In the genomic region with DNA sequence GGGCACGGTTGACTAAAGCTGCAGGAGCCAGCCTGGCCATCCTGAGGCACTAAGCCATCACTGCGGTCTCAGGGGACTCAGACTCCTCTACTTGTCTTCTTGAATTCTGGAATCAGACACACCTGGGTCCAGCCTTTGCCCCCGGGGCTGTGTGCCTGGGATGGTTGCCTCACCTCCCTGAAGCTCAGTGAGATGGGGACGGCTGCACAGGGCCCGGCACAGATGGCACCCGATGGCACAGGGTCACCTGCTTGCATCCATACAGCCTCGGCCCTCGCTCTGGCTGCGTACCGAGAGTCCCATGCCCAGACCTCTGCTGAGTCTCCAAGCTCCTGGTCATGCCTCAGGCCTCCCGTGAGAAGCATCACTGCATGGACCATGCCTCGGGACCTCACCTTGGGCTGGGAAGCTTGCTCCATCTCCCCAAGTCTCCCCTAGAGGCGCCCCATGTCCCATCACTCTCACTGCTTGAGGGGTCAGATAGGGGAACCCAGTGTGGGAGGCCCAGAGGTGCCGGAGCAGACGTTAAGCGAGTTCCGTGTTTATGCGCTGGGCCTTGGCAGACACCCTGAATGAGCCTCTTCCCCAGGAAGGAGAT, we compare ENCODE assay signal across 8 cellular contexts.
A peak's percentile ranks its signal among the peaks of the same experiment; 100 is the strongest.
DNase-seq lines count a peak whose midpoint lies in the region; ATAC-seq and TF ChIP-seq lines count a peak whose summit lies in the region.

No MANE protein-coding gene starts in this region.

- WGBS in smooth muscle cell (ENCODE audit: low lambda C conversion rate) = 93% methylated on average over 18 of the region's 18 CpGs
- 83 to 100% methylated on average over 2 to 18 of the region's 18 CpGs for WGBS in lower leg skin, 2 donors

- no peaks in the 10 kb centered on the region for H3K9me3 ChIP-seq in effector memory CD4-positive, alpha-beta T cell (ENCODE audit: control insufficient read depth, low read length)
- no peaks in the 10 kb centered on the region for H3K9me3 ChIP-seq in smooth muscle cell (replicated peaks; ENCODE audit: low read depth)

- no peaks in the 10 kb centered on the region for H3K27me3 ChIP-seq in effector memory CD4-positive, alpha-beta T cell (replicated peaks; ENCODE audit: control insufficient read depth, insufficient read depth, low read length, poor library complexity, severe bottlenecking)
- H3K27me3 ChIP-seq in smooth muscle cell (ENCODE audit: low read depth) = no peaks in the 10 kb centered on the region

- H3K4me3 ChIP-seq in GM12864 (ENCODE audit: low read depth, low read length) (peak overlapping the region; percentile 57), smooth muscle cell (no peak overlapping the region), lower leg skin (ENCODE audit: low read depth, poor library complexity, severe bottlenecking) (no peak overlapping the region)
- H3K4me3 ChIP-seq in effector memory CD4-positive, alpha-beta T cell (ENCODE audit: insufficient read depth, low read depth, low read length, poor library complexity, severe bottlenecking) = peak overlapping the region; percentile 91

- H3K79me2 ChIP-seq in smooth muscle cell (ENCODE audit: low read depth) = peaks cover 83% of the 10 kb centered on the region

- peaks cover 100% of the 10 kb centered on the region for H4K20me1 ChIP-seq in smooth muscle cell (ENCODE audit: low read depth)

- no peak overlapping the region for H2AFZ ChIP-seq in smooth muscle cell (ENCODE audit: low read depth)

- ATAC-seq in GM19324 (IDR thresholded peaks at IDR 0.05; ENCODE audit: low FRiP score, unreplicated experiment) = no peak

- CTCF ChIA-PET in RWPE1 (lab: Yijun Ruan, JAX) = interaction anchor here (0.6 kb wide), 1 partner anchor 7 kb away, joined by 3 read pairs; no protein-coding TSS in a partner anchor

- TF ChIP-seq CTCF in GM12864 (IDR thresholded peaks at IDR 0.05; ENCODE audit: low read depth, low read length, missing control alignments) (peak; percentile 43), RWPE1 (conservative IDR thresholded peaks at IDR 0.05; ENCODE audit: low read depth) (no peak), smooth muscle cell (IDR thresholded peaks at IDR 0.05; ENCODE audit: borderline replicate concordance, insufficient read depth, poor library complexity, severe bottlenecking) (no peak), lower leg skin (IDR thresholded peaks at IDR 0.05) (no peak)

- TF ChIP-seq POLR2A in lower leg skin (IDR thresholded peaks at IDR 0.05) = no peak

- no peak overlapping the region for H3K9ac ChIP-seq in smooth muscle cell (ENCODE audit: low read depth)

- peak overlapping the region; percentile 98 for H3K27ac ChIP-seq in RWPE1
- peak overlapping the region; percentile 85 for H3K27ac ChIP-seq in effector memory CD4-positive, alpha-beta T cell (ENCODE audit: insufficient read depth, low read length, poor library complexity, severe bottlenecking)
- peak overlapping the region; percentile 94 for H3K27ac ChIP-seq in smooth muscle cell (ENCODE audit: low read depth)

- no peak overlapping the region for H3K4me2 ChIP-seq in smooth muscle cell

- peaks cover 71% of the 10 kb centered on the region for H3K4me1 ChIP-seq in effector memory CD4-positive, alpha-beta T cell (ENCODE audit: control insufficient read depth, insufficient read depth, low read length, poor library complexity, severe bottlenecking)
- H3K4me1 ChIP-seq in smooth muscle cell (ENCODE audit: low read depth) = peaks cover 74% of the 10 kb centered on the region

- DNase-seq in GM12864 (ENCODE audit: low read depth) (no peak), RWPE1 (ENCODE audit: low spot score) (no peak), smooth muscle cell (lab: John Stamatoyannopoulos, UW; ENCODE audit: unreplicated experiment) (no peak), cardiac septum (ENCODE audit: low spot score) (no peak), lower leg skin (ENCODE audit: low spot score in 2 of 2) (no peak), LoVo (ENCODE audit: low spot score) (no peak)
- no peak for DNase-seq in effector memory CD4-positive, alpha-beta T cell

- H3F3A ChIP-seq in smooth muscle cell (ENCODE audit: low read depth) = peaks cover 28% of the 10 kb centered on the region

- H3K36me3 ChIP-seq in effector memory CD4-positive, alpha-beta T cell (ENCODE audit: control insufficient read depth, insufficient read depth, low read length) = no peaks in the 10 kb centered on the region
- H3K36me3 ChIP-seq in smooth muscle cell (ENCODE audit: low read depth) = no peaks in the 10 kb centered on the region

- intact Hi-C loops in cardiac septum (cut with DNase I) (no loop called here), lower leg skin (cut with DNase I; ENCODE audit: low total_unique reads) (no loop called here)

- POLR2A ChIA-PET in RWPE1 (lab: Yijun Ruan, JAX; ENCODE audit: low non-redundant PET) = no interaction called here

Comparison
In these comparisons a context has a peak if more than half of its experiments do, and no peak if none do; other contexts are left out.
1. H3K4me3 ChIP-seq: peak in GM12864 (single experiment) and effector memory CD4-positive, alpha-beta T cell (single experiment); none in smooth muscle cell (single experiment) and lower leg skin (single experiment).
2. Peak in every context shown above with its lines, with median percentiles within 50 percentile points of each other: H3K27ac ChIP-seq.